ENCODE assay signal across 27 cellular contexts in the genomic region with DNA sequence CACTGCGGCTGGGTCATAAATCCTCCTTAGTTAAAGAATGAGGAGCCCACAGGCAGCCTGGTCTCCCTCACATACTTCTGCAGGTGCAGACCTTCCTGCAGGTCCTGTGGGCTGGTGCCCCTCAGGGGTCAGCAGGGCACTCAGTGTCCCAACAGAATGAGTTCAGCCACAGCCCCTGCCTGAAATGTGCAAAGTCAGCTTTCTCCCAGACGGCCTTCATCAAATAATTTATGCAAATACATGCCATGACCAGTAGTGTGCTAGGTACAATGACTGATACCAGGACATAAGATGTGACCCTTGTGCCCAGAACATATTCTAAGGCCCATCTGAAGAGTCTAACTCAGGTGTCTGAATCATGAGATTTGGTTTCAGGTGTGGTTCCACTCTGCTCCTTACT.
"Had no signal": no experiment of that assay in that cellular context is flagged by ENCODE, and none has a peak within 500 bp of the region (broad histone marks: within the 10 kb centered on the region; RNA-seq: fewer than 3 reads in every experiment).

No MANE protein-coding gene starts in this region.

- H3K36me3 ChIP-seq: colonic mucosa, esophagus muscularis mucosa, esophagus squamous epithelium, gastrocnemius medialis, gastroesophageal sphincter, heart left ventricle, heart right ventricle had no signal

- H3K27me3 ChIP-seq: colonic mucosa, foreskin keratinocyte, gastrocnemius medialis, hepatocyte had no signal

- H3K4me2 ChIP-seq: hepatocyte had no signal

- H3K9me3 ChIP-seq: colonic mucosa had no signal

- H3K4me3 ChIP-seq: colonic mucosa, coronary artery, dorsolateral prefrontal cortex, esophagus muscularis mucosa, esophagus squamous epithelium, gastrocnemius medialis, gastroesophageal sphincter, heart left ventricle, heart right ventricle, hepatocyte had no signal

- H3K79me2 ChIP-seq: hepatocyte had no signal

- H3K4me1 ChIP-seq: colonic mucosa, esophagus muscularis mucosa, esophagus squamous epithelium, foreskin keratinocyte, gastrocnemius medialis, gastroesophageal sphincter, heart left ventricle, heart right ventricle had no signal

- FAIRE-seq: endometrium, endothelial cell of umbilical vein, frontal cortex had no signal

- ATAC-seq: effector memory CD8-positive, alpha-beta T cell; esophagus mucosa; foreskin keratinocyte; gastrocnemius medialis; gastroesophageal sphincter; heart left ventricle; heart right ventricle had no signal

- H2AFZ ChIP-seq: hepatocyte had no signal

- DNase-seq: colonic mucosa; cortex of kidney; dermis blood vessel endothelial cell; dorsolateral prefrontal cortex; effector CD4-positive, alpha-beta T cell; effector CD8-positive, alpha-beta T cell; effector memory CD4-positive, alpha-beta T cell; effector memory CD8-positive, alpha-beta T cell; endodermal cell; erythroblast; esophagus squamous epithelium; foreskin fibroblast; foreskin keratinocyte; foreskin melanocyte; gastrocnemius medialis; glutamatergic neuron; heart left ventricle; heart right ventricle had no signal

- H3K27ac ChIP-seq: colonic mucosa, coronary artery, dorsolateral prefrontal cortex, epithelial cell of prostate, esophagus muscularis mucosa, esophagus squamous epithelium, foreskin keratinocyte, gastrocnemius medialis, gastroesophageal sphincter, heart left ventricle, heart right ventricle, hepatocyte had no signal
